ENCODE assay signal across 7 cellular contexts in genomic region chr4:69861756-69862155, GRCh38. TPM values are rescaled to one million over a fixed set of nuclear protein-coding genes. Genes with fewer than 3 reads are reported as not detected.
"Had no signal": no experiment of that assay in that cellular context is flagged by ENCODE, and none has a peak within 500 bp of the region (broad histone marks: within the 10 kb centered on the region; RNA-seq: fewer than 3 reads in every experiment).

No MANE protein-coding gene starts in this region.

- FAIRE-seq: HTR-8/SVneo, K562 had no signal

- H3K27ac ChIP-seq: HL-60 had no signal

- H3K4me3 ChIP-seq: K562 had no signal

- ATAC-seq: K562 had no signal

- DNase-seq: IMR-90, KBM-7 had no signal

RNA-seq across cellular contexts. Expression of gene SULT1E1, which starts 1.8 kb away (rescaled TPM):
- total RNA-seq: HT-29, IMR-90, K562 had no signal
- polyA plus RNA-seq: IgD-negative memory B cell, IMR-90, K562 had no signal
